In genomic region chr10:30467939-30468338, GRCh38 we compare ENCODE assay signal across 10 cellular contexts. TPM values are rescaled to one million over a fixed set of nuclear protein-coding genes. Genes with fewer than 3 reads are reported as not detected.
A peak's percentile ranks its signal among the peaks of the same experiment; 100 is the strongest.
DNase-seq lines count a peak whose midpoint lies in the region; ATAC-seq and TF ChIP-seq lines count a peak whose summit lies in the region.
"Had no signal": no experiment of that assay in that cellular context is flagged by ENCODE, and none has a peak within 500 bp of the region (broad histone marks: within the 10 kb centered on the region; RNA-seq: fewer than 3 reads in every experiment).

No MANE protein-coding gene starts in this region.

- no peaks in the 10 kb centered on the region for H3K4me1 ChIP-seq in hepatocyte (ENCODE audit: insufficient read depth)
- H3K4me1 ChIP-seq: prostate gland had no signal

- WGBS in hepatocyte (ENCODE audit: low lambda C conversion rate, missing lambda C conversion rate): 96% methylated on average over 3 of the region's 3 CpGs

- peak; percentile 82 for ATAC-seq in GM19043 (IDR thresholded peaks at IDR 0.05; ENCODE audit: low read depth, unreplicated experiment)
- peak; percentile 66 for ATAC-seq in HG02885 (IDR thresholded peaks at IDR 0.05; ENCODE audit: poor library complexity, unreplicated experiment)
- no peak for ATAC-seq in stimulated activated effector memory CD8-positive, alpha-beta T cell treated with anti-CD3 and anti-CD28 coated beads, Interleukin-12 subunit alpha, Interleukin-12 subunit beta, amount 100 ng/mL, for 72 hours

- H4K20me1 ChIP-seq in hepatocyte (ENCODE audit: insufficient read depth, poor library complexity, severe bottlenecking): no peaks in the 10 kb centered on the region

- peaks cover 18% of the 10 kb centered on the region for H3K4me1 Mint-ChIP-seq in stimulated activated effector memory CD8-positive, alpha-beta T cell treated with anti-CD3 and anti-CD28 coated beads, Interleukin-12 subunit alpha, Interleukin-12 subunit beta, amount 100 ng/mL, for 72 hours

- no peak overlapping the region for H2AFZ ChIP-seq in hepatocyte
- H2AFZ ChIP-seq: PC-9 had no signal

- H3K36me3 ChIP-seq in hepatocyte (replicated peaks; ENCODE audit: insufficient read depth, low read depth): no peaks in the 10 kb centered on the region
- H3K36me3 ChIP-seq: prostate gland had no signal

- peaks cover 8% of the 10 kb centered on the region for H3K36me3 Mint-ChIP-seq in stimulated activated effector memory CD8-positive, alpha-beta T cell treated with anti-CD3 and anti-CD28 coated beads, Interleukin-12 subunit alpha, Interleukin-12 subunit beta, amount 100 ng/mL, for 72 hours

- no peak overlapping the region for H3K4me2 ChIP-seq in hepatocyte
- H3K4me2 ChIP-seq: PC-9 had no signal

- H3K4me3 Mint-ChIP-seq in stimulated activated effector memory CD8-positive, alpha-beta T cell treated with anti-CD3 and anti-CD28 coated beads, Interleukin-12 subunit alpha, Interleukin-12 subunit beta, amount 100 ng/mL, for 72 hours: no peak overlapping the region

- no peak overlapping the region for H3K27ac ChIP-seq in hepatocyte
- H3K27ac ChIP-seq: PC-9, prostate gland had no signal

- DNase-seq in SIG-M5 (lab: John Stamatoyannopoulos, UW) (peak; percentile 15), NCI-H146 treated with DMSO at 0.1 percent for 48 hours (lab: John Stamatoyannopoulos, UW; ENCODE audit: unreplicated experiment) (no peak), hepatocyte (ENCODE audit: low spot score) (no peak)
- no peak for DNase-seq in stimulated activated effector memory CD8-positive, alpha-beta T cell treated with anti-CD3 and anti-CD28 coated beads, Interleukin-12 subunit alpha, Interleukin-12 subunit beta, amount 100 ng/mL, for 72 hours (ENCODE audit: low spot score in 2 of 2)
- no peak for DNase-seq in activated T-cell treated with anti-CD3 and anti-CD28 coated beads, Interleukin-2, amount 50 U/mL, for 48 hours
- DNase-seq: activated CD4-positive, CD25-positive, alpha-beta regulatory T cell treated with anti-CD3 and anti-CD28 coated beads, Interleukin-2, amount 50 U/mL, for 72 hours; PC-9 had no signal

- H3K27me3 ChIP-seq in hepatocyte: no peaks in the 10 kb centered on the region

- H3K9me3 Mint-ChIP-seq in stimulated activated effector memory CD8-positive, alpha-beta T cell treated with anti-CD3 and anti-CD28 coated beads, Interleukin-12 subunit alpha, Interleukin-12 subunit beta, amount 100 ng/mL, for 72 hours: no peaks in the 10 kb centered on the region

- H3K4me3 ChIP-seq in hepatocyte: no peak overlapping the region
- H3K4me3 ChIP-seq: PC-9, prostate gland had no signal

- peak overlapping the region; percentile 52 for H3K27ac Mint-ChIP-seq in stimulated activated effector memory CD8-positive, alpha-beta T cell treated with anti-CD3 and anti-CD28 coated beads, Interleukin-12 subunit alpha, Interleukin-12 subunit beta, amount 100 ng/mL, for 72 hours

- no peaks in the 10 kb centered on the region for H3K9me3 ChIP-seq in hepatocyte (ENCODE audit: low read depth)
- H3K9me3 ChIP-seq: prostate gland had no signal

- no peaks in the 10 kb centered on the region for H3K9me2 ChIP-seq in hepatocyte (replicated peaks; ENCODE audit: insufficient read depth)

- no peaks in the 10 kb centered on the region for H3K79me2 ChIP-seq in hepatocyte

- no peak for TF ChIP-seq CTCF in hepatocyte (IDR thresholded peaks at IDR 0.05; ENCODE audit: poor library complexity)

RNA-seq across cellular contexts. Expression of gene MAP3K8, which starts 34.0 kb away (rescaled TPM):
- total RNA-seq in hepatocyte: 15.5 and 23.0 TPM in 2 replicates
- polyA plus RNA-seq in hepatocyte: 37.9 and 40.0 TPM in 2 replicates
